Comparison of ENCODE assay signal across 22 cellular contexts in the genomic region with DNA sequence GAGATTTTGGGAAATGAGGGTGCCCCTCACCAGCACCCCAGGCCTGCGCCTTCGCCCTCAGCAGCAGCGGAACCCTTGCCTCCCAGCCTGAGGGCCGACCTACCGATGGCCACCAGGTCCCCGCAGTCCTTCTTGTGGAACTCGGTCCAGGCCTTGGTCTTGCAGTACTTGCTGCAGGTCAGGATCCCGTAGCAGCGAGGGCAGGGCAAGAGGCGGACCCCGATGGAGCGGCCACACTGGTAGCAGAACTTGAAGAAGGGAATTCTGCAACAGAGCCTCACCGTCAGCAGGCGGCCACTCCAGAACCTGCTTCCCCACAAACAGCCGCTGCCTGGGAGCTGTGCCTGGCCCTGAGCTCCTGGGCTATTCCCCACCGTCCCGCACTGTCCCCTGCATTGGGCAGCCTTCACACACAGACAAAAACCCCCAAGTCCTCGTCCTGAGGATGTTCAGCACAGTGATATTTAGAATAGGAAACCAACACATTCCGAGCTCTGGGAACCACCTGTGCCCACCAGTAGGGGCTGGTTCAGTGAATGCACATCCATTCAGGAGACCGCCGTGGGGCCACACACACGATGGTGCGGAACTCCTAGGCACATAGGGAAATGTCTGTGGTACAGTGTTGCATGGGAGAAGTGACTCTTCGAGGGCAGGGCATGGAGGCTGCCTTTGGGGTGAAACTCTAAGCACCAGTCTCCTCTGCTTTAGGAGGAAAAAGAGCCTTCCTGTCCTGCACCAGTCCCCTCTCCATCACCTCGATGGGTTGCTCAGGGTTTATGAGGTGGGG. TPM values are rescaled to one million over a fixed set of nuclear protein-coding genes. Genes with fewer than 3 reads are reported as not detected.
A peak's percentile ranks its signal among the peaks of the same experiment; 100 is the strongest.
DNase-seq lines count a peak whose midpoint lies in the region; ATAC-seq, FAIRE-seq and TF ChIP-seq lines count a peak whose summit lies in the region.
"Had no signal": no experiment of that assay in that cellular context is flagged by ENCODE, and none has a peak within 500 bp of the region (broad histone marks: within the 10 kb centered on the region; RNA-seq: fewer than 3 reads in every experiment).

No MANE protein-coding gene starts in this region.

- H3K4me1 Mint-ChIP-seq in activated CD4-positive, alpha-beta memory T cell treated with anti-CD3 and anti-CD28 coated beads for 36 hours (ENCODE audit: low read depth) = no peaks in the 10 kb centered on the region
- H3K4me1 Mint-ChIP-seq: B cell had no signal

- no peak for TF ChIP-seq CTCF in sigmoid colon (IDR thresholded peaks at IDR 0.05)

- H3K27me3 Mint-ChIP-seq in activated CD4-positive, alpha-beta memory T cell treated with anti-CD3 and anti-CD28 coated beads for 36 hours = no peaks in the 10 kb centered on the region
- H3K27me3 Mint-ChIP-seq: B cell; naive thymus-derived CD4-positive, alpha-beta T cell had no signal

- no peak overlapping the region for H3K4me3 ChIP-seq in sigmoid colon
- H3K4me3 ChIP-seq: MG63 had no signal

- no peaks in the 10 kb centered on the region for H3K9me3 ChIP-seq in sigmoid colon
- H3K9me3 ChIP-seq: Caco-2 had no signal

- no peaks in the 10 kb centered on the region for H3K36me3 ChIP-seq in sigmoid colon

- no peaks in the 10 kb centered on the region for H3K27me3 ChIP-seq in sigmoid colon
- H3K27me3 ChIP-seq: MG63 had no signal

- CTCF ChIA-PET in activated CD4-positive, alpha-beta memory T cell treated with anti-CD3 and anti-CD28 coated beads for 36 hours (lab: Charles Lee) = no interaction called here

- 91 to 96% methylated on average over 25 of the region's 25 CpGs for WGBS in sigmoid colon, 2 donors

- no peak for TF ChIP-seq EP300 in sigmoid colon (IDR thresholded peaks at IDR 0.05)

- peak; percentile 11 for DNase-seq in activated CD4-positive, CD25-positive, alpha-beta regulatory T cell treated with anti-CD3 and anti-CD28 coated beads, Interleukin-2, amount 50 U/mL, for 72 hours
- DNase-seq in activated CD4-positive, CD25-positive, alpha-beta regulatory T cell (lab: John Stamatoyannopoulos, UW) = no peak
- DNase-seq in activated CD4-positive, alpha-beta memory T cell treated with anti-CD3 and anti-CD28 coated beads for 36 hours = peak; percentile 4
- DNase-seq in iPS-NIHi11 (ENCODE audit: low spot score) (peak; percentile 4), sigmoid colon (peak; percentile 64), GM12891 (ENCODE audit: insufficient read length, low spot score) (no peak)
- DNase-seq in activated naive CD4-positive, alpha-beta T cell (lab: John Stamatoyannopoulos, UW) = no peak
- DNase-seq: activated naive CD4-positive, alpha-beta T cell treated with anti-CD3 and anti-CD28 coated beads for 36 hours; Caco-2; central memory CD4-positive, alpha-beta T cell; IMR-90; mesendoderm; MG63; NCI-H146; NCI-H69 had no signal

- POLR2A ChIA-PET in activated CD4-positive, alpha-beta memory T cell treated with anti-CD3 and anti-CD28 coated beads for 36 hours (lab: Charles Lee) = no interaction called here

- H3K4me1 ChIP-seq in sigmoid colon = no peaks in the 10 kb centered on the region
- H3K4me1 ChIP-seq: Caco-2, parathyroid adenoma had no signal

- TF ChIP-seq POLR2A in sigmoid colon (IDR thresholded peaks at IDR 0.05) (no peak), GM12891 (IDR thresholded peaks at IDR 0.05; ENCODE audit: low read depth, low read length) (no peak)

- peaks cover 7% of the 10 kb centered on the region for H3K36me3 Mint-ChIP-seq in activated CD4-positive, alpha-beta memory T cell treated with anti-CD3 and anti-CD28 coated beads for 36 hours

- no peak for ATAC-seq in HG03196 (IDR thresholded peaks at IDR 0.05; ENCODE audit: unreplicated experiment)
- ATAC-seq: naive thymus-derived CD4-positive, alpha-beta T cell had no signal

- no peak overlapping the region for H3K27ac ChIP-seq in sigmoid colon
- H3K27ac ChIP-seq: HL-60, parathyroid adenoma had no signal

- FAIRE-seq in GM12891 (lab: Jason Lieb, UNC) = no peak
- FAIRE-seq: frontal cortex, GM18507 had no signal

- H3K4me3 Mint-ChIP-seq in activated CD4-positive, alpha-beta memory T cell treated with anti-CD3 and anti-CD28 coated beads for 36 hours = no peak overlapping the region
- H3K4me3 Mint-ChIP-seq: activated naive CD4-positive, alpha-beta T cell treated with anti-CD3 and anti-CD28 coated beads for 36 hours; B cell; naive thymus-derived CD4-positive, alpha-beta T cell had no signal

- intact Hi-C loops in activated CD4-positive, alpha-beta memory T cell treated with anti-CD3 and anti-CD28 coated beads for 36 hours (cut with micrococcal nuclease) = no loop called here
- intact Hi-C loops in sigmoid colon (cut with DNase I) = no loop called here

- peaks cover 8% of the 10 kb centered on the region for H3K9me3 Mint-ChIP-seq in activated CD4-positive, alpha-beta memory T cell treated with anti-CD3 and anti-CD28 coated beads for 36 hours

- H3K27ac Mint-ChIP-seq in activated CD4-positive, alpha-beta memory T cell treated with anti-CD3 and anti-CD28 coated beads for 36 hours = no peak overlapping the region
- H3K27ac Mint-ChIP-seq: activated naive CD4-positive, alpha-beta T cell treated with anti-CD3 and anti-CD28 coated beads for 36 hours; B cell; naive thymus-derived CD4-positive, alpha-beta T cell had no signal

TF ChIP-seq in GM12891, 5 proteins besides CTCF, POLR2A, EP300 and RAD21:
- TF ChIP-seq SPI1 (IDR thresholded peaks at IDR 0.05; ENCODE audit: low read depth, low read length) = no peak

RNA-seq across cellular contexts. Expression of gene GPC1, which starts 45.6 kb away (rescaled TPM):
- 1 to 10 TPM; 4.7 to 4.9 TPM for total RNA-seq in activated CD4-positive, alpha-beta memory T cell treated with anti-CD3 and anti-CD28 coated beads for 36 hours
- total RNA-seq in sigmoid colon = 10 to 100 TPM in 3 of 4 donors, 1 to 10 TPM in 1; 7.2 to 30.7 (median 23.7) TPM
- polyA plus RNA-seq in sigmoid colon = 10 to 100 TPM in 1 of 3 donors, 1 to 10 TPM in 2; 3.0 to 15.8 (median 7.2) TPM
- polyA plus RNA-seq in GM12891 (2012; ENCODE audit: low read depth, missing spikeins) = 0.19 TPM

Comparison
In these comparisons a context has a peak if more than half of its experiments do, and no peak if none do; other contexts are left out.
1. DNase-seq: peak in activated CD4-positive, CD25-positive, alpha-beta regulatory T cell treated with anti-CD3 and anti-CD28 coated beads, Interleukin-2, amount 50 U/mL, for 72 hours (single experiment), activated CD4-positive, alpha-beta memory T cell treated with anti-CD3 and anti-CD28 coated beads for 36 hours (single experiment), iPS-NIHi11 (single experiment) and sigmoid colon (single experiment); none in activated CD4-positive, CD25-positive, alpha-beta regulatory T cell (0 of 4), activated naive CD4-positive, alpha-beta T cell (0 of 4) and GM12891 (single experiment).